Comparison of ENCODE assay signal across 8 cellular contexts in the genomic region with DNA sequence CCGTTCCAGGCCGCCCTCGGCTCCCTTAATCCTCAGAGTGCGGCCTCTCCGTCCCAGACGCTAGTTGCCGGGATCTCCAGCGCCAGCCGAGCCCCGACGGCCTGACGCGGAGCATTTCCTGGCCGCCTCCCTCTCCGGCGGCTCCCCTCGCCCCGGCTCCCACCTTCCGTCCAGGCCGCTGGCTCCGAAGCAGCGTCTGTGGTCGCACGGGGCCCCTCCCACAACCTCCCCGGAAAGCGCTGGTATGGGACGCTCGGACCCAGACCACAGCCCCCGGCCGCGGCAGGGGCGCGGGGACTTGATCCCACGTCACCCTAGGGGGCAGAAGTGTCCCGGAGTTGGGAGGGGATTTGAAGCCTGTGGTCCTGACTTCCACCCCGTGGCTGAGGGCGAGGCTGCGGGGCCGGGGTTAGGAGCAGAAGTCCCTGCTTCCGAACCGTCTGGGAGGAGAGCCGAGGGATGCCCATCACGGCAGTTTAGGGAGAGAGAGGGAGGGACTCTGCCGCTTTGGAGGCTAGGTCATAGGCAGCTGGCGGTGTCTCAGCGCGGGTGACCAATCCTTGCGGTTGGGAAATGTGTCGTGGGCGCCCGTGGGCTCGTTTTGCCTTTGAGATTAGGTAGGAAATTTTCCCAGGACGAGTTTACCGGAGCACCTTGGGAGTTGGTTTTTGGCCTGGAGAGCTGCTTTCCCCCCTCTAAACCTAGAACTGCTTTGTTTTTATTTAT.
DNase-seq lines count a peak whose midpoint lies in the region; ATAC-seq and TF ChIP-seq lines count a peak whose summit lies in the region.
"Not testable (repeated sequence)": the region's sequence is repeated elsewhere in the genome, so short reads cannot be mapped to it uniquely, and the experiment has no call there.

No MANE protein-coding gene starts in this region.

- peak; percentile 12 to 47 for DNase-seq in NCI-H1930 (lab: John Stamatoyannopoulos, UW)
- peak in 3 of 4 experiments; percentile 4 to 26 (median 25) for DNase-seq in activated CD4-positive, CD25-positive, alpha-beta regulatory T cell (lab: John Stamatoyannopoulos, UW)
- peak in 1 of 2 donors; percentile 25 for DNase-seq in central memory CD8-positive, alpha-beta T cell (ENCODE audit: low spot score in 2 of 2)
- peak; percentile 42 for DNase-seq in iris pigment epithelial cell (ENCODE audit: low read depth)
- DNase-seq in skeletal muscle cell (ENCODE audit: low read depth) = not testable (repeated sequence)

- peaks cover 32% of the 10 kb centered on the region for H3K36me3 Mint-ChIP-seq in central memory CD8-positive, alpha-beta T cell (ENCODE audit: insufficient read depth)

- H3K27me3 Mint-ChIP-seq in central memory CD8-positive, alpha-beta T cell = not testable (repeated sequence)

- H3K9me3 Mint-ChIP-seq in central memory CD8-positive, alpha-beta T cell = not testable (repeated sequence)

- TF ChIP-seq CTCF in 22Rv1 (IDR thresholded peaks at IDR 0.05) = peak; percentile 30

- H3K4me3 ChIP-seq in skeletal muscle cell (ENCODE audit: low read depth, low read length) = peak overlapping the region; percentile 94

- ATAC-seq in GM18511 (IDR thresholded peaks at IDR 0.05; ENCODE audit: unreplicated experiment) (peak; percentile 43), HG02885 (IDR thresholded peaks at IDR 0.05; ENCODE audit: poor library complexity, unreplicated experiment) (peak; percentile 45)
- peak; percentile 12 for ATAC-seq in central memory CD8-positive, alpha-beta T cell (replicated peaks; ENCODE audit: extremely low read depth, poor library complexity, severe bottlenecking)

- peaks cover 40% of the 10 kb centered on the region for H3K4me1 Mint-ChIP-seq in central memory CD8-positive, alpha-beta T cell

- H3K27ac Mint-ChIP-seq in central memory CD8-positive, alpha-beta T cell (ENCODE audit: low read depth) = peak overlapping the region; percentile 94

- H3K27ac ChIP-seq in 22Rv1 = peak overlapping the region; percentile 84

- peak overlapping the region; percentile 97 for H3K4me3 Mint-ChIP-seq in central memory CD8-positive, alpha-beta T cell
